24 cellular contexts compared by ENCODE assay signal in genomic region chr1:107175102-107175501, GRCh38. TPM values are rescaled to one million over a fixed set of nuclear protein-coding genes. Genes with fewer than 3 reads are reported as not detected.
"Had no signal": no experiment of that assay in that cellular context is flagged by ENCODE, and none has a peak within 500 bp of the region (broad histone marks: within the 10 kb centered on the region; RNA-seq: fewer than 3 reads in every experiment).

No MANE protein-coding gene starts in this region.

- H3K27me3 ChIP-seq: body of pancreas, esophagus squamous epithelium, neural progenitor cell, right atrium auricular region, suprapubic skin, transverse colon had no signal

- H3K9ac ChIP-seq: neural progenitor cell had no signal

- H3K4me1 ChIP-seq: body of pancreas, esophagus squamous epithelium, prostate gland, right atrium auricular region, suprapubic skin, transverse colon had no signal

- DNase-seq: activated B cell treated with CpG ODN at 0.5 μM for 24 hours; activated CD4-positive, alpha-beta memory T cell treated with anti-CD3 and anti-CD28 coated beads, Interleukin-2, amount 10 ng/mL, durations not matched to agents 7 days and 5 days; activated CD4-positive, alpha-beta T cell treated with anti-CD3 and anti-CD28 coated beads for 48 hours; activated CD8-positive, alpha-beta memory T cell treated with anti-CD3 and anti-CD28 coated beads, Interleukin-2, amount 10 ng/mL, durations not matched to agents 7 days and 5 days; activated naive CD4-positive, alpha-beta T cell treated with Interleukin-2 at 50 U/mL for 16 hours; activated naive CD8-positive, alpha-beta T cell treated with anti-CD3 and anti-CD28 coated beads, Interleukin-2, amount 10 ng/mL, durations not matched to agents 7 days and 5 days; activated T-cell treated with anti-CD3 and anti-CD28 coated beads, Interleukin-2, amount 50 U/mL, for 1 hour; body of pancreas; dermis blood vessel endothelial cell; effector memory CD4-positive, alpha-beta T cell; esophagus squamous epithelium; left ventricle myocardium superior; mucosa of descending colon; naive B cell; stimulated activated CD4-positive, alpha-beta T cell treated with anti-CD3 and anti-CD28 coated beads, Interleukin-15, amount 100 ng/mL, for 24 hours; stimulated activated CD4-positive, alpha-beta T cell treated with anti-CD3 and anti-CD28 coated beads, Interleukin-2, amount 100 ng/mL, for 48 hours; transverse colon had no signal

- H3K4me3 ChIP-seq: body of pancreas, esophagus squamous epithelium, mucosa of descending colon, neural progenitor cell, prostate gland, right atrium auricular region, skin epidermis, suprapubic skin, transverse colon had no signal

- H3K36me3 ChIP-seq: esophagus squamous epithelium, neural progenitor cell, prostate gland, right atrium auricular region, suprapubic skin, transverse colon had no signal

- ATAC-seq: activated CD8-positive, alpha-beta memory T cell treated with anti-CD3 and anti-CD28 coated beads, Interleukin-2, amount 10 ng/mL, durations not matched to agents 7 days and 5 days; activated T-helper 17 cell treated with anti-CD3 and anti-CD28 coated beads, Interleukin-2, amount 50 U/mL, for 72 hours; body of pancreas; left ventricle myocardium superior; mucosa of descending colon had no signal

- H3K4me2 ChIP-seq: neural progenitor cell had no signal

- H3K9me3 ChIP-seq: body of pancreas, esophagus squamous epithelium, mucosa of descending colon, prostate gland, right atrium auricular region, suprapubic skin, transverse colon had no signal

- H3K27ac ChIP-seq: body of pancreas, esophagus squamous epithelium, neural progenitor cell, prostate gland, right atrium auricular region, skin epidermis, suprapubic skin, transverse colon had no signal

RNA-seq across cellular contexts. Expression of gene NTNG1, which starts 34.3 kb away (rescaled TPM):
- total RNA-seq: activated CD4-positive, alpha-beta memory T cell treated with anti-CD3 and anti-CD28 coated beads, Interleukin-2, amount 10 ng/mL, durations not matched to agents 7 days and 5 days; activated T-helper 17 cell treated with anti-CD3 and anti-CD28 coated beads, Interleukin-2, amount 50 U/mL, for 72 hours; cardiac septum had no signal
